8 cellular contexts compared by ENCODE assay signal in genomic region chr15:85329561-85330421, GRCh38. TPM values are rescaled to one million over a fixed set of nuclear protein-coding genes. Genes with fewer than 3 reads are reported as not detected.
DNase-seq lines count a peak whose midpoint lies in the region; ATAC-seq and TF ChIP-seq lines count a peak whose summit lies in the region.

No MANE protein-coding gene starts in this region.

- peak overlapping the region; percentile 60 for H3K4me3 ChIP-seq in WI38 (ENCODE audit: low read depth, low read length)
- H3K4me3 ChIP-seq in rectal smooth muscle tissue (ENCODE audit: low read length): peak overlapping the region; percentile 77

- no peaks in the 10 kb centered on the region for H3K27me3 ChIP-seq in rectal smooth muscle tissue (ENCODE audit: control insufficient read depth, insufficient read depth, low read length)

- no peaks in the 10 kb centered on the region for H3K36me3 ChIP-seq in rectal smooth muscle tissue (ENCODE audit: control insufficient read depth, insufficient read depth, low read length)

- TF ChIP-seq CTCF in Calu3 (IDR thresholded peaks at IDR 0.05; ENCODE audit: unreplicated experiment) (no peak), WI38 (IDR thresholded peaks at IDR 0.05; ENCODE audit: low read depth, low read length) (no peak)

- H3K27me3 Mint-ChIP-seq in Calu3 (ENCODE audit: unreplicated experiment): no peaks in the 10 kb centered on the region

- H3K27ac ChIP-seq in rectal smooth muscle tissue (ENCODE audit: low read depth, low read length): peak overlapping the region; percentile 95

- peak overlapping the region; percentile 68 for H3K4me3 Mint-ChIP-seq in Calu3 (ENCODE audit: low read depth, unreplicated experiment)

- H3K9ac ChIP-seq in rectal smooth muscle tissue (ENCODE audit: low read length): peak overlapping the region; percentile 24

- intact Hi-C loops in Calu3 (cut with micrococcal nuclease; ENCODE audit: unreplicated experiment): loop anchor here (2.0 to 10.0 kb wide), 3 partner anchors 37 to 255 kb away; no protein-coding TSS in a partner anchor

- H3K4me1 ChIP-seq in rectal smooth muscle tissue (ENCODE audit: control insufficient read depth, insufficient read depth, low read length): peaks cover 11% of the 10 kb centered on the region

- H3K27ac Mint-ChIP-seq in Calu3 (ENCODE audit: unreplicated experiment): no peak overlapping the region

- BruUV-seq in Calu3 (replicated peaks; lab: Mats Ljungman, UMichigan): no TSS peak

- DNase-seq in Calu3: no peak
- DNase-seq in fibroblast of peridontal ligament (ENCODE audit: extremely low read depth): peak; percentile 83
- DNase-seq in activated gamma-delta T cell treated with Interleukin-2 at 50 U/mL for 16 hours: no peak
- DNase-seq in NCI-H2107 (lab: John Stamatoyannopoulos, UW): no peak

- CTCF ChIA-PET in Calu3 (lab: Charles Lee): interaction anchor here (0.6 to 3.9 kb wide), 3 partner anchors 13 to 85 kb away, joined by 3 to 85 read pairs (median 11); no protein-coding TSS in a partner anchor

- H3K9me3 Mint-ChIP-seq in Calu3 (ENCODE audit: low read depth, unreplicated experiment): no peaks in the 10 kb centered on the region

- ATAC-seq in GM19372 (IDR thresholded peaks at IDR 0.05; ENCODE audit: low read depth, unreplicated experiment): peak; percentile 65
- ATAC-seq in HG03378 (IDR thresholded peaks at IDR 0.05; ENCODE audit: unreplicated experiment): peak; percentile 61

- H3K4me1 Mint-ChIP-seq in Calu3 (ENCODE audit: low read depth, unreplicated experiment): peaks cover 47% of the 10 kb centered on the region

- no peaks in the 10 kb centered on the region for H3K36me3 Mint-ChIP-seq in Calu3 (ENCODE audit: insufficient read depth, unreplicated experiment)

RNA-seq across cellular contexts. Expression of gene AKAP13, which starts 50.6 kb away (rescaled TPM):
- total RNA-seq in Calu3 (2022): 145 and 169 TPM in 2 replicates
